19 cellular contexts compared by ENCODE assay signal in the genomic region with DNA sequence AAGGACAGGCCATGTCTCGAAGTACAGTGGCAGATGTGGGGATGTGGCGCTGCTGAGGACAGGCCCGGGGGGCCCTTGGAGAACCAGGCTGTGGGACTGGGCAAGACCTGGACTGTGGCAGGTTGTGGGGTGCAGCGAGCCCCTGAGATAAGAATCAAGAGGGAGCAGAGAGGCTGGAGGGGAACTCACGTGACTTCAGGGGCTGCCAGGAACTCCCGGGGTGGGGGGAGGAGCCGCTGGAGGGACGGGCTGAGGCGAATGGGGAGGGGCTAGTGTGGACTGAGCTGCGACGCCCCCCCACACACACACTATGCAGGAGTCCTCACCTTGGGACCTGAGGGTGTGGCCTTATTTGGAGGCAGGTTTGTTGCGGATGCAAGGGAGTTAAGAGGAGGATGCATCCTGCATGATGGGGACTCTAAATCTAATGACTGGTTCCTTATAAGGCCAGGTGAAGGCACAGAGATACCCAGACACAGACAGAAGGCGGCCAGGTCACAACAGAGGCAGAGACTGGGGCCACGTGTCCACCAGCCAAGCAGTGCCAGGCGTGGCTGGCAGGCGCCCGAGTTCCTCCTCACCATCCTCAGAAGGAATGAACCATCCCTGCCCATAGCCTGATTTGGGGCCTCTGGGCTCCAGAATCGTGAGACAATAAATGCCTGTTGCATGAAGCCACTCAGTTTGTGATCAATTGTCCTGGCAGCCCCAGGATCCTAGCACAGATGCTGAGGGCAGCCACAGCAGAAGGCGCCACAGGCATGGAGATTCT. TPM values are rescaled to one million over a fixed set of nuclear protein-coding genes. Genes with fewer than 3 reads are reported as not detected.
DNase-seq lines count a peak whose midpoint lies in the region; ATAC-seq, FAIRE-seq and TF ChIP-seq lines count a peak whose summit lies in the region.
"Had no signal": no experiment of that assay in that cellular context is flagged by ENCODE, and none has a peak within 500 bp of the region (broad histone marks: within the 10 kb centered on the region; RNA-seq: fewer than 3 reads in every experiment).

No MANE protein-coding gene starts in this region.

- peaks cover 0 to 1% (median 0%) of the 10 kb centered on the region in 3 donors for H3K27me3 Mint-ChIP-seq in CD14-positive monocyte (ENCODE audit: low read depth in 3 of 3)
- peaks cover 4% of the 10 kb centered on the region for H3K27me3 Mint-ChIP-seq in dendritic cell treated with granulocyte-macrophage colony-stimulating factor and Interleukin-4, amounts not matched to agents 40 ng/mL and 50 ng/mL, for 4 days
- no peaks in the 10 kb centered on the region for H3K27me3 Mint-ChIP-seq in naive B cell
- peaks cover 0 to 4% (median 3%) of the 10 kb centered on the region in 3 donors for H3K27me3 Mint-ChIP-seq in immature natural killer cell (ENCODE audit: low read depth in 3 of 3)
- H3K27me3 Mint-ChIP-seq: activated T-helper 17 cell treated with anti-CD3 and anti-CD28 coated beads, Interleukin-2, amount 50 U/mL, for 72 hours; CD4-positive, alpha-beta memory T cell; stimulated activated naive CD8-positive, alpha-beta T cell treated with anti-CD3 and anti-CD28 coated beads, Interleukin-15, Interleukin-2, amounts not matched to agents 100 ng/mL and 50 ng/mL, for 24 hours had no signal

- no peak for FAIRE-seq in RCC 7860 (lab: Jason Lieb, UNC)

- TF ChIP-seq CTCF in CD14-positive monocyte (IDR thresholded peaks at IDR 0.05): no peak

- no peaks in the 10 kb centered on the region for H3K9me3 Mint-ChIP-seq in CD14-positive monocyte
- H3K9me3 Mint-ChIP-seq in dendritic cell treated with granulocyte-macrophage colony-stimulating factor and Interleukin-4, amounts not matched to agents 40 ng/mL and 50 ng/mL, for 4 days: no peaks in the 10 kb centered on the region
- H3K9me3 Mint-ChIP-seq in naive B cell: no peaks in the 10 kb centered on the region
- H3K9me3 Mint-ChIP-seq in immature natural killer cell: no peaks in the 10 kb centered on the region
- H3K9me3 Mint-ChIP-seq: activated T-helper 17 cell treated with anti-CD3 and anti-CD28 coated beads, Interleukin-2, amount 50 U/mL, for 72 hours; CD4-positive, alpha-beta memory T cell; stimulated activated naive CD8-positive, alpha-beta T cell treated with anti-CD3 and anti-CD28 coated beads, Interleukin-15, Interleukin-2, amounts not matched to agents 100 ng/mL and 50 ng/mL, for 24 hours had no signal

- peaks cover 39% of the 10 kb centered on the region for H3K4me1 Mint-ChIP-seq in CD14-positive monocyte
- peaks cover 51% of the 10 kb centered on the region for H3K4me1 Mint-ChIP-seq in dendritic cell treated with granulocyte-macrophage colony-stimulating factor and Interleukin-4, amounts not matched to agents 40 ng/mL and 50 ng/mL, for 4 days (ENCODE audit: low read depth)
- peaks cover 27 to 48% (median 43%) of the 10 kb centered on the region in 3 donors for H3K4me1 Mint-ChIP-seq in naive B cell
- peaks cover 5 to 15% of the 10 kb centered on the region in 2 donors for H3K4me1 Mint-ChIP-seq in immature natural killer cell

- intact Hi-C loops in CD14-positive monocyte (cut with micrococcal nuclease): no loop called here
- intact Hi-C loops in dendritic cell treated with granulocyte-macrophage colony-stimulating factor and Interleukin-4, amounts not matched to agents 40 ng/mL and 50 ng/mL, for 4 days (cut with micrococcal nuclease): loop anchor here (5.0 kb wide), 1 partner anchor 175 kb away; no protein-coding TSS in a partner anchor

- peak overlapping the region; percentile 72 to 85 for H3K4me3 Mint-ChIP-seq in CD14-positive monocyte
- no peak overlapping the region for H3K4me3 Mint-ChIP-seq in dendritic cell treated with granulocyte-macrophage colony-stimulating factor and Interleukin-4, amounts not matched to agents 40 ng/mL and 50 ng/mL, for 4 days
- H3K4me3 Mint-ChIP-seq in naive B cell: peak overlapping the region in 1 of 8 donors; percentile 54
- no peak overlapping the region for H3K4me3 Mint-ChIP-seq in immature natural killer cell
- H3K4me3 Mint-ChIP-seq: activated T-helper 17 cell treated with anti-CD3 and anti-CD28 coated beads, Interleukin-2, amount 50 U/mL, for 72 hours; CD4-positive, alpha-beta memory T cell; stimulated activated naive CD8-positive, alpha-beta T cell treated with anti-CD3 and anti-CD28 coated beads, Interleukin-15, Interleukin-2, amounts not matched to agents 100 ng/mL and 50 ng/mL, for 24 hours had no signal

- ATAC-seq in naive B cell (ENCODE audit: low read depth in 2 of 2): no peak
- ATAC-seq: activated T-helper 17 cell treated with anti-CD3 and anti-CD28 coated beads, Interleukin-2, amount 50 U/mL, for 72 hours; heart right ventricle; right cardiac atrium had no signal

- no peak for DNase-seq in CD14-positive monocyte (ENCODE audit: low spot score)
- DNase-seq in NCI-H2171 (lab: John Stamatoyannopoulos, UW): peak; percentile 10
- DNase-seq in naive B cell: no peak
- DNase-seq in RCC 7860 (ENCODE audit: low spot score): no peak
- DNase-seq in immature natural killer cell: no peak
- DNase-seq in MV-4-11 (lab: John Stamatoyannopoulos, UW): no peak
- DNase-seq in NCI-H345 treated with DMSO at 0.1 percent for 48 hours (lab: John Stamatoyannopoulos, UW; ENCODE audit: unreplicated experiment): no peak
- DNase-seq: CD4-positive, alpha-beta memory T cell; DND-41; GOT3; heart right ventricle; midbrain; NCI-H2029 treated with DMSO at 0.1 percent for 48 hours; SIG-M5; T-helper 2 cell had no signal

- H3K36me3 Mint-ChIP-seq in CD14-positive monocyte (peaks cover 31 to 49% of the 10 kb centered on the region in 2 donors), naive B cell (no peaks in the 10 kb centered on the region), immature natural killer cell (peaks cover 0 to 9% (median 6%) of the 10 kb centered on the region in 3 donors)
- H3K36me3 Mint-ChIP-seq in dendritic cell treated with granulocyte-macrophage colony-stimulating factor and Interleukin-4, amounts not matched to agents 40 ng/mL and 50 ng/mL, for 4 days (ENCODE audit: low read depth): peaks cover 51% of the 10 kb centered on the region

- H3K27ac Mint-ChIP-seq in CD14-positive monocyte (peak overlapping the region in 4 of 7 donors; percentile 22 to 85 (median 64)), naive B cell (peak overlapping the region in 4 of 6 donors; percentile 37 to 90 (median 67)), immature natural killer cell (no peak overlapping the region)
- H3K27ac Mint-ChIP-seq in dendritic cell treated with granulocyte-macrophage colony-stimulating factor and Interleukin-4, amounts not matched to agents 40 ng/mL and 50 ng/mL, for 4 days: peak overlapping the region; percentile 71
- H3K27ac Mint-ChIP-seq: activated T-helper 17 cell treated with anti-CD3 and anti-CD28 coated beads, Interleukin-2, amount 50 U/mL, for 72 hours; stimulated activated naive CD8-positive, alpha-beta T cell treated with anti-CD3 and anti-CD28 coated beads, Interleukin-15, Interleukin-2, amounts not matched to agents 100 ng/mL and 50 ng/mL, for 24 hours had no signal

RNA-seq across cellular contexts. Expression of a gene that starts 21.2 kb away (rescaled TPM):
- polyA plus RNA-seq in CD14-positive monocyte (under 1 TPM; 0.11 to 0.75 TPM), naive B cell (ENCODE audit: low read depth in 6 of 6) (1 to 10 TPM in 2 of 6 donors, under 1 TPM in 3, not detected in 1; 0.32 to 1.2 (median 0.55) TPM), immature natural killer cell (1 to 10 TPM in 1 of 3 donors, under 1 TPM in 1, not detected in 1; 0.18 to 2.3 TPM)

RNA-seq across cellular contexts. Expression of a gene that starts 38.0 kb away (rescaled TPM):
- polyA plus RNA-seq in CD14-positive monocyte: over 10,000 TPM; 20,280 to 23,749 TPM
- over 10,000 TPM; 10,628 to 16,007 (median 11,568) TPM for polyA plus RNA-seq in naive B cell (ENCODE audit: low read depth in 6 of 6)
- polyA plus RNA-seq in immature natural killer cell: over 10,000 TPM; 14,703 to 30,361 (median 21,806) TPM

Comparison
In these comparisons a context has a peak if more than half of its experiments do, and no peak if none do; other contexts are left out.
1. H3K27ac Mint-ChIP-seq: peak in CD14-positive monocyte (4 of 7), dendritic cell treated with granulocyte-macrophage colony-stimulating factor and Interleukin-4, amounts not matched to agents 40 ng/mL and 50 ng/mL, for 4 days (single experiment) and naive B cell (4 of 6); none in immature natural killer cell (0 of 6).
2. H3K4me3 Mint-ChIP-seq: peak in CD14-positive monocyte (2 of 2); none in dendritic cell treated with granulocyte-macrophage colony-stimulating factor and Interleukin-4, amounts not matched to agents 40 ng/mL and 50 ng/mL, for 4 days (single experiment) and immature natural killer cell (0 of 5).